In the genomic region with DNA sequence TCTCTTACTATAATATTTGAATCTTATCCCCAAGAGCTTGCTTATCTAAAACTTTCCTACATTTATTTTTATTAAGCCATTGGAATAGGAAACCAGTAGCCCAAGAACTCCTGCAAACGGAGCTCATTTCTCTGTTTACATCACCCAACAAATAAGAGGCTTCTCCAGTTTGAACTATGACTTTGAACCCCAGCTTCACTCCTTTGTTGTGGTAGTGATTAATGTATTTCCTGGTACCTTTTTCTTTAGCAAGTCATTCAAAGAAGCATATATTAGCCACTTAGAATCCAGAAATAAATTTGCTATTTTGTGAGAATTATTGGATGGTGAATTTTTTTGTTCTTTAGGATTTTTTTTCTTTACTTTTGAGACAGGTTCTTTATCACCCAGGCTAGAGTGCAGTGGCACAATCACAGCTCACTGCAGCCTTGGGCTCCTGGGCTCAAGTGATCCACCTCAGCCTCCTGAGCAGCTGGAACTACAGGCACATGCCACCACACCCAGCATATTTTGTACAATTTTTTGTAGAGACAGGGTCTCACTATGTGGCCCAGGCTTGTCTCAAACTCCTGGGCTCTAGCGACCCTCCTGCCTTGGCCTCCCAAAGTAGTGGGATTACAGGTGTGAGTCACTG, we compare ENCODE assay signal across 8 cellular contexts.
DNase-seq lines count a peak whose midpoint lies in the region; ATAC-seq, FAIRE-seq and TF ChIP-seq lines count a peak whose summit lies in the region.
"Not testable (repeated sequence)": the region's sequence is repeated elsewhere in the genome, so short reads cannot be mapped to it uniquely, and the experiment has no call there.

No MANE protein-coding gene starts in this region.

- H3K27ac ChIP-seq in AG04450 (ENCODE audit: low read depth, low read length), result peak overlapping the region; percentile 55
- H3K27ac ChIP-seq in adrenal gland, result peak overlapping the region; percentile 37 to 80 (median 64)
- peak overlapping the region; percentile 88 for H3K27ac ChIP-seq in endothelial cell of umbilical vein (ENCODE audit: insufficient read depth, low read depth, low read length)
- peak overlapping the region in 6 of 10 donors; percentile 2 to 62 (median 26) for H3K27ac ChIP-seq in heart right ventricle
- peak overlapping the region; percentile 30 to 53 (median 45) for H3K27ac ChIP-seq in sigmoid colon
- peak overlapping the region; percentile 62 to 74 for H3K27ac ChIP-seq in tibial artery

- H3K4me1 ChIP-seq in Loucy (ENCODE audit: insufficient read depth, low read length, poor library complexity, severe bottlenecking), result peaks cover 39% of the 10 kb centered on the region
- peaks cover 17 to 31% of the 10 kb centered on the region in 2 donors for H3K4me1 ChIP-seq in adrenal gland (replicated peaks in 1 of 2)
- H3K4me1 ChIP-seq in endothelial cell of umbilical vein (ENCODE audit: control insufficient read depth, extremely low read depth, insufficient read depth, low read length), result peaks cover 79% of the 10 kb centered on the region
- peaks cover 7 to 88% (median 63%) of the 10 kb centered on the region in 9 donors for H3K4me1 ChIP-seq in heart right ventricle
- peaks cover 0 to 29% (median 13%) of the 10 kb centered on the region in 4 donors for H3K4me1 ChIP-seq in sigmoid colon
- H3K4me1 ChIP-seq in tibial artery, result peaks cover 0 to 54% (median 25%) of the 10 kb centered on the region in 4 donors

- H3K4me3 ChIP-seq in AG04450 (ENCODE audit: low read depth, low read length); Loucy (ENCODE audit: low read length, poor library complexity, severe bottlenecking); adrenal gland; heart right ventricle; sigmoid colon; tibial artery: not testable (repeated sequence)
- peak overlapping the region in 1 of 3 experiments; percentile 8 for H3K4me3 ChIP-seq in endothelial cell of umbilical vein (replicated peaks in 1 of 3; ENCODE audit: insufficient read depth in 1 of 3, low read depth in 1 of 3, low read length in 3 of 3)

- not testable (repeated sequence) for H3K9me3 Mint-ChIP-seq in activated CD8-positive, alpha-beta T cell treated with anti-CD3 and anti-CD28 coated beads for 36 hours

- H4K20me1 ChIP-seq in Loucy (ENCODE audit: insufficient read depth, low read length, poor library complexity, severe bottlenecking); endothelial cell of umbilical vein (replicated peaks; ENCODE audit: control insufficient read depth, extremely low read depth, insufficient read depth, low read length): not testable (repeated sequence)

- H3K9me1 ChIP-seq in endothelial cell of umbilical vein (replicated peaks; ENCODE audit: control insufficient read depth, extremely low read depth, insufficient read depth, low read length), result not testable (repeated sequence)

- 42 to 50% (median 43%) methylated on average over 2 of the region's 2 CpGs for WGBS in adrenal gland, 4 donors
- WGBS in heart right ventricle, 2 donors, result 62 to 70% methylated on average over 2 of the region's 2 CpGs
- 50 to 65% methylated on average over 2 of the region's 2 CpGs for WGBS in sigmoid colon, 2 donors

- not testable (repeated sequence) for TF ChIP-seq POLR2A in adrenal gland (IDR thresholded peaks at IDR 0.05); endothelial cell of umbilical vein (IDR thresholded peaks at IDR 0.05; ENCODE audit: low read depth, low read length); sigmoid colon (IDR thresholded peaks at IDR 0.05)

- not testable (repeated sequence) for H3K36me3 ChIP-seq in Loucy (ENCODE audit: insufficient read depth, low read length); adrenal gland (replicated peaks in 1 of 2); endothelial cell of umbilical vein (ENCODE audit: control insufficient read depth in 2 of 2, extremely low read depth in 1 of 2, insufficient read depth in 2 of 2, low read length in 2 of 2); heart right ventricle; sigmoid colon; tibial artery

- H3K9me3 ChIP-seq in AG04450 (ENCODE audit: control insufficient read depth, insufficient read depth, low read length); Loucy (ENCODE audit: insufficient read depth, low read depth, low read length); adrenal gland (replicated peaks in 1 of 3); endothelial cell of umbilical vein (replicated peaks; ENCODE audit: control insufficient read depth, insufficient read depth, low read length); heart right ventricle; sigmoid colon; tibial artery: not testable (repeated sequence)

- H3K27me3 Mint-ChIP-seq in activated CD8-positive, alpha-beta T cell treated with anti-CD3 and anti-CD28 coated beads for 36 hours, result not testable (repeated sequence)

- H3K36me3 Mint-ChIP-seq in activated CD8-positive, alpha-beta T cell treated with anti-CD3 and anti-CD28 coated beads for 36 hours (ENCODE audit: low read depth), result not testable (repeated sequence)

- ATAC-seq in activated CD8-positive, alpha-beta T cell treated with anti-CD3 and anti-CD28 coated beads for 36 hours, result peak; percentile 70
- ATAC-seq in heart right ventricle, result not testable (repeated sequence)

- peaks cover 11% of the 10 kb centered on the region for H3K4me1 Mint-ChIP-seq in activated CD8-positive, alpha-beta T cell treated with anti-CD3 and anti-CD28 coated beads for 36 hours (ENCODE audit: low read depth)

- CTCF ChIA-PET in AG04450 (lab: Charles Lee), result interaction anchor here (0.6 to 3.7 kb wide), 2 partner anchors 193 to 1718 kb away, joined by 3 to 12 read pairs; no protein-coding TSS in a partner anchor
- CTCF ChIA-PET in activated CD8-positive, alpha-beta T cell treated with anti-CD3 and anti-CD28 coated beads for 36 hours (lab: Charles Lee), result not testable (repeated sequence)
- CTCF ChIA-PET in endothelial cell of umbilical vein (lab: Charles Lee), result interaction anchor here (1.0 to 1.5 kb wide), 5 partner anchors 52 to 193 kb away, joined by 3 to 5 read pairs (median 3); no protein-coding TSS in a partner anchor

- H3K27me3 ChIP-seq in AG04450 (ENCODE audit: control insufficient read depth, insufficient read depth, low read length); Loucy (ENCODE audit: insufficient read depth, low read length, poor library complexity, severe bottlenecking); adrenal gland; endothelial cell of umbilical vein (ENCODE audit: control insufficient read depth in 2 of 2, insufficient read depth in 2 of 2, low read length in 2 of 2); heart right ventricle; sigmoid colon; tibial artery: not testable (repeated sequence)

- H3K9ac ChIP-seq in Loucy (ENCODE audit: low read depth, low read length, poor library complexity, severe bottlenecking), result peak overlapping the region; percentile 13
- H3K9ac ChIP-seq in endothelial cell of umbilical vein (replicated peaks; ENCODE audit: extremely low read depth, insufficient read depth, low read length), result peak overlapping the region; percentile 67

- BruUV-seq in endothelial cell of umbilical vein (replicated peaks; lab: Mats Ljungman, UMichigan), result not testable (repeated sequence)

- H3F3A ChIP-seq in Loucy (ENCODE audit: low read depth), result not testable (repeated sequence)

- peak overlapping the region; percentile 57 for H3K4me2 ChIP-seq in Loucy (ENCODE audit: low read depth, low read length, poor library complexity, severe bottlenecking)
- peak overlapping the region; percentile 86 for H3K4me2 ChIP-seq in endothelial cell of umbilical vein (ENCODE audit: insufficient read depth, low read length)

- H3K27ac Mint-ChIP-seq in activated CD8-positive, alpha-beta T cell treated with anti-CD3 and anti-CD28 coated beads for 36 hours, result not testable (repeated sequence)

- FAIRE-seq in endothelial cell of umbilical vein (lab: Jason Lieb, UNC), result peak; percentile 50

- intact Hi-C loops in activated CD8-positive, alpha-beta T cell treated with anti-CD3 and anti-CD28 coated beads for 36 hours (cut with micrococcal nuclease); sigmoid colon (cut with DNase I): not testable (repeated sequence)
- intact Hi-C loops in adrenal gland (cut with DNase I) (loop anchor here in 1 of 2 donors (10.0 kb wide), 1 partner anchor 73 kb away; no protein-coding TSS in a partner anchor), endothelial cell of umbilical vein (cut with micrococcal nuclease) (loop anchor here (1.0 kb wide), 1 partner anchor 104 kb away; a partner anchor contains a TSS), heart right ventricle (cut with DNase I) (loop anchor here in 2 of 10 donors (5.0 to 10.0 kb wide), 2 partner anchors 96 to 103 kb away; a partner anchor contains a TSS), tibial artery (cut with DNase I; ENCODE audit: low total_unique reads) (loop anchor here (10.0 kb wide), 1 partner anchor 103 kb away; a partner anchor contains a TSS)

- not testable (repeated sequence) for DNase-seq in AG04450 (ENCODE audit: low read depth, low spot score); activated CD8-positive, alpha-beta T cell treated with anti-CD3 and anti-CD28 coated beads for 36 hours; endothelial cell of umbilical vein (ENCODE audit: low read depth, low spot score); heart right ventricle; sigmoid colon; tibial artery
- DNase-seq in adrenal gland, result peak in 2 of 7 donors; percentile 31

- H3K79me2 ChIP-seq in Loucy (ENCODE audit: insufficient read depth, low read length), result not testable (repeated sequence)
- peaks cover 69% of the 10 kb centered on the region for H3K79me2 ChIP-seq in endothelial cell of umbilical vein (ENCODE audit: control insufficient read depth, insufficient read depth, low read length)

- H3K9me2 ChIP-seq in Loucy (replicated peaks; ENCODE audit: low read depth, low read length), result not testable (repeated sequence)

- POLR2A ChIA-PET in AG04450 (lab: Yijun Ruan, JAX), result interaction anchor here (2.0 kb wide), 1 partner anchor 104 kb away, joined by 7 read pairs; a partner anchor contains a TSS
- POLR2A ChIA-PET in activated CD8-positive, alpha-beta T cell treated with anti-CD3 and anti-CD28 coated beads for 36 hours (lab: Charles Lee), result interaction anchor here (0.5 kb wide), 1 partner anchor 83 kb away, joined by 3 read pairs; no protein-coding TSS in a partner anchor
- POLR2A ChIA-PET in endothelial cell of umbilical vein (lab: Charles Lee), result interaction anchor here (0.6 kb wide), 1 partner anchor 104 kb away, joined by 3 read pairs; a partner anchor contains a TSS

- not testable (repeated sequence) for TF ChIP-seq CTCF in AG04450 (IDR thresholded peaks at IDR 0.05; ENCODE audit: low read depth, low read length); Loucy (conservative IDR thresholded peaks at IDR 0.05; ENCODE audit: low read length); activated CD8-positive, alpha-beta T cell treated with anti-CD3 and anti-CD28 coated beads for 36 hours (IDR thresholded peaks at IDR 0.05); adrenal gland (IDR thresholded peaks at IDR 0.05); endothelial cell of umbilical vein (IDR thresholded peaks at IDR 0.05; ENCODE audit: extremely low read depth in 1 of 2, insufficient read depth in 1 of 2, low read depth in 1 of 2, low read length in 2 of 2); heart right ventricle (IDR thresholded peaks at IDR 0.05); sigmoid colon (IDR thresholded peaks at IDR 0.05); tibial artery (IDR thresholded peaks at IDR 0.05)

- not testable (repeated sequence) for H2AFZ ChIP-seq in Loucy (ENCODE audit: low read length); endothelial cell of umbilical vein (ENCODE audit: low read depth, low read length)

- dilution Hi-C loops in endothelial cell of umbilical vein (cut with MboI; ENCODE audit: extremely low pct_ligation_motif_present, low sequenced_read_pairs), result not testable (repeated sequence)

- not testable (repeated sequence) for H3K4me3 Mint-ChIP-seq in activated CD8-positive, alpha-beta T cell treated with anti-CD3 and anti-CD28 coated beads for 36 hours

- TF ChIP-seq EP300 in sigmoid colon (IDR thresholded peaks at IDR 0.05), result not testable (repeated sequence)

Comparison
In these comparisons a context has a peak if more than half of its experiments do, and no peak if none do; other contexts are left out.
1. H3K27ac ChIP-seq: peak in every context shown above with its lines; median percentile 88 in endothelial cell of umbilical vein; 68 in tibial artery; 64 in adrenal gland; 55 in AG04450; 45 in sigmoid colon; 26 in heart right ventricle.